In the genomic region with DNA sequence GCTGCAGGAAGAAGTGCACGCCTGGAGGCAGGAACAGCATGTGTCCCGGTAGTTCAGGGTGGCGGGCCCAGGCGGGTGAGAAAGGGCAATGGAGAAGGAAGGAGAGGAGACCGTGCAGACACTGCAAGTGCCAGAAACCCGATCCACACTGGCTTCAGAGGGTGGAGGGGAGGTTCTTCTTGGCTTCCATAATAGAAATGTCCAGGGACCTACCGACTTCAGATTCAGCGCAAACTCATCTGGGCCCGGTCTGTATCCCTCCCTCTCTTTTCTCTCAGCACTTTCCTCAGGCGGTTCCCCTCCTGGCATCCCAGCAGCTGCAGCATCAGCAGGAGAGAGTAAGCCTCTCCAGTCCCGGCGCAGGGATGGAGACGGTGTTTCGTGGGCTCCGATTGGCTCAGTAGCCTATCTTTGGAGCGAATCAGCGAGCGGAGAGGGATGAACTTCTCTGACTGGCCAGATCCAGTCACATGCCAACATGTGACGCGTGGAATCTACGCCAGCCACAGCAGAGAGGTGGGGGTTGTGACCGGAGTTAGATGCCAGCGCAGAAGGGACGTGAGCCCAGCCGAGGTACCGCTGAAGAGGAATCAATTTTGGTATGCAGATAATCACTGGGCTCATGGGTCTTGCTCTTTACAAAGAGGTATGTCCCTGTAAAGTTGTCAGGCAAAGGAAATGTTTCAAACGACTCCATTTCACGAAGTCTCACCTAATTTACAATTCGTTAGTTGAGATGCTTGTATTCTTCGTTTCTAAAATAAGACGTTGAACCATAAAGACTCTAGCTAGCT, we compare ENCODE assay signal across 8 cellular contexts. TPM values are rescaled to one million over a fixed set of nuclear protein-coding genes. Genes with fewer than 3 reads are reported as not detected.
DNase-seq lines count a peak whose midpoint lies in the region; ATAC-seq, FAIRE-seq and TF ChIP-seq lines count a peak whose summit lies in the region.

No MANE protein-coding gene starts in this region.

- BruUV-seq in Calu3 (replicated peaks; lab: Mats Ljungman, UMichigan), result no TSS peak

- H3K27ac ChIP-seq in HUES48 (ENCODE audit: low read depth, low read length), result peak overlapping the region; percentile 78

- intact Hi-C loops in Calu3 (cut with micrococcal nuclease; ENCODE audit: unreplicated experiment), result no loop called here

- H3K27me3 Mint-ChIP-seq in Calu3 (ENCODE audit: unreplicated experiment), result no peaks in the 10 kb centered on the region

- H3K27ac Mint-ChIP-seq in Calu3 (ENCODE audit: unreplicated experiment), result peak overlapping the region; percentile 84

- DNase-seq in Calu3 (peak; percentile 80), NT2/D1 (ENCODE audit: low read depth, low spot score) (peak; percentile 83), mesenteric fat pad (ENCODE audit: low spot score) (peak; percentile 92)
- DNase-seq in activated CD8-positive, alpha-beta memory T cell treated with anti-CD3 and anti-CD28 coated beads, Interleukin-2, amount 50 U/mL, for 24 hours (ENCODE audit: extremely low read depth), result peak; percentile 83
- DNase-seq in stimulated activated CD8-positive, alpha-beta memory T cell treated with anti-CD3 and anti-CD28 coated beads, Interleukin-15, amount 100 ng/mL, for 1 hour (ENCODE audit: low read depth), result peak; percentile 73

- no peaks in the 10 kb centered on the region for H3K9me3 Mint-ChIP-seq in Calu3 (ENCODE audit: low read depth, unreplicated experiment)

- H3K4me1 Mint-ChIP-seq in Calu3 (ENCODE audit: low read depth, unreplicated experiment), result no peaks in the 10 kb centered on the region

- no peaks in the 10 kb centered on the region for H3K9me3 ChIP-seq in HUES48 (ENCODE audit: control insufficient read depth, insufficient read depth, low read length)
- no peaks in the 10 kb centered on the region for H3K9me3 ChIP-seq in NT2/D1 (ENCODE audit: insufficient read depth, low read length)

- H3K4me3 ChIP-seq in HUES48 (ENCODE audit: low read depth, low read length) (peak overlapping the region; percentile 84), NT2/D1 (ENCODE audit: insufficient read length, low read depth) (peak overlapping the region; percentile 77)

- H3K9ac ChIP-seq in HUES48 (ENCODE audit: low read depth, low read length) (peak overlapping the region; percentile 71), NT2/D1 (ENCODE audit: insufficient read length, low read depth) (peak overlapping the region; percentile 88)

- H3K4me1 ChIP-seq in HUES48 (ENCODE audit: control insufficient read depth, insufficient read depth, low read length) (peaks cover 9% of the 10 kb centered on the region; the same call in 1 of the 2 replicates), NT2/D1 (ENCODE audit: insufficient read depth, insufficient read length) (peaks cover 2% of the 10 kb centered on the region)

- peak overlapping the region; percentile 92 for H3K4me3 Mint-ChIP-seq in Calu3 (ENCODE audit: low read depth, unreplicated experiment)

- peak; percentile 94 for FAIRE-seq in endometrium (lab: Jason Lieb, UNC)

- H3K36me3 ChIP-seq in HUES48 (ENCODE audit: control insufficient read depth, insufficient read depth, low read length) (no peaks in the 10 kb centered on the region), NT2/D1 (ENCODE audit: insufficient read depth, insufficient read length, low read length) (peaks cover 4% of the 10 kb centered on the region)

- H3K36me3 Mint-ChIP-seq in Calu3 (ENCODE audit: insufficient read depth, unreplicated experiment), result peaks cover 25% of the 10 kb centered on the region

- TF ChIP-seq CTCF in Calu3 (IDR thresholded peaks at IDR 0.05; ENCODE audit: unreplicated experiment), result no peak

- no peaks in the 10 kb centered on the region for H3K27me3 ChIP-seq in HUES48 (ENCODE audit: control insufficient read depth, insufficient read depth, low read length)
- no peaks in the 10 kb centered on the region for H3K27me3 ChIP-seq in NT2/D1 (ENCODE audit: insufficient read depth, insufficient read length)

- peak; percentile 74 for ATAC-seq in GM21423 (IDR thresholded peaks at IDR 0.05; ENCODE audit: unreplicated experiment)

- CTCF ChIA-PET in Calu3 (lab: Charles Lee), result interaction anchor here (0.6 kb wide), 1 partner anchor 38 kb away, joined by 3 read pairs; no protein-coding TSS in a partner anchor

RNA-seq across cellular contexts. Expression of a gene that starts 1.9 kb away (rescaled TPM):
- total RNA-seq in Calu3 (2022) (24.6 and 33.0 TPM in 2 replicates), mesenteric fat pad (15.8 TPM)

Comparison
In these comparisons a context has a peak if more than half of its experiments do, and no peak if none do; other contexts are left out.
1. Peak in every context shown above with its lines: DNase-seq, ATAC-seq, H3K4me3 ChIP-seq and H3K27ac ChIP-seq.